ENCODE assay signal across 1 cellular context in the genomic region with DNA sequence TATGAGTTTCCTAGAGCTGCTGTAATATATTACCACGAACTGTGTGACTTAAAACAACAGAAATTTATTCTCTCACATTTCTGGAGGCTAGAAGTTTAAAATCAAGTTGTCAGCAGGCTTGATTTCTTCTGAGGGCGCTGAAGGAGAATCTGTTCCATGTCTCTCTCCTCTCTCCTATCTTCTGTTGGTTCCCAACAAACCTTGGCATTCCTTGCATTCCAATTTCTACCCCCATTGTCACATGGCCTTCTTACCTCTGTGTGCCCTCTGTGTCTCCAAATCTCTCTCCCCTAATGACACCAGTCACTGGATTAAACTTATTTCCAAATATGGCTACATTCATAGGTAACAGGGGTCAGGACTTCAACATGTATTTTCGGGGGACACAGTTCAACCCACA.
TF ChIP-seq lines count a peak whose summit lies in the region.

No MANE protein-coding gene starts in this region.

TF ChIP-seq in HepG2, 621 proteins besides CTCF, POLR2A, EP300 and RAD21 (continued from another document):
- TF ChIP-seq, protein P1, sequence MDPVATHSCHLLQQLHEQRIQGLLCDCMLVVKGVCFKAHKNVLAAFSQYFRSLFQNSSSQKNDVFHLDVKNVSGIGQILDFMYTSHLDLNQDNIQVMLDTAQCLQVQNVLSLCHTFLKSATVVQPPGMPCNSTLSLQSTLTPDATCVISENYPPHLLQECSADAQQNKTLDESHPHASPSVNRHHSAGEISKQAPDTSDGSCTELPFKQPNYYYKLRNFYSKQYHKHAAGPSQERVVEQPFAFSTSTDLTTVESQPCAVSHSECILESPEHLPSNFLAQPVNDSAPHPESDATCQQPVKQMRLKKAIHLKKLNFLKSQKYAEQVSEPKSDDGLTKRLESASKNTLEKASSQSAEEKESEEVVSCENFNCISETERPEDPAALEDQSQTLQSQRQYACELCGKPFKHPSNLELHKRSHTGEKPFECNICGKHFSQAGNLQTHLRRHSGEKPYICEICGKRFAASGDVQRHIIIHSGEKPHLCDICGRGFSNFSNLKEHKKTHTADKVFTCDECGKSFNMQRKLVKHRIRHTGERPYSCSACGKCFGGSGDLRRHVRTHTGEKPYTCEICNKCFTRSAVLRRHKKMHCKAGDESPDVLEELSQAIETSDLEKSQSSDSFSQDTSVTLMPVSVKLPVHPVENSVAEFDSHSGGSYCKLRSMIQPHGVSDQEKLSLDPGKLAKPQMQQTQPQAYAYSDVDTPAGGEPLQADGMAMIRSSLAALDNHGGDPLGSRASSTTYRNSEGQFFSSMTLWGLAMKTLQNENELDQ (CRISPR knock-in tag; IDR thresholded peaks at IDR 0.05; ENCODE audit: borderline replicate concordance): no peak
- no peak for TF ChIP-seq FOXM1 (CRISPR knock-in tag; IDR thresholded peaks at IDR 0.05)
- TF ChIP-seq, protein P2, sequence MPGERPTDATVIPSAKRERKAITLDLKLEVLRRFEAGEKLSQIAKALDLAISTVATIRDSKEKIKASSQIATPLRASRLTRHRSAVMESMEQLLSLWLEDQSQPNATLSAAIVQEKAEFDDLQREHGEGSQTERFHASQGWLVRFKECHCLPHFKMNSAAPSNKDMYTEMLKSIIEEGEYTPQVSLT (CRISPR knock-in tag; IDR thresholded peaks at IDR 0.05; ENCODE audit: borderline replicate concordance, low read depth): no peak
- no peak for TF ChIP-seq PAF1 (CRISPR knock-in tag; IDR thresholded peaks at IDR 0.05)
